21 cellular contexts compared by ENCODE assay signal in the genomic region with DNA sequence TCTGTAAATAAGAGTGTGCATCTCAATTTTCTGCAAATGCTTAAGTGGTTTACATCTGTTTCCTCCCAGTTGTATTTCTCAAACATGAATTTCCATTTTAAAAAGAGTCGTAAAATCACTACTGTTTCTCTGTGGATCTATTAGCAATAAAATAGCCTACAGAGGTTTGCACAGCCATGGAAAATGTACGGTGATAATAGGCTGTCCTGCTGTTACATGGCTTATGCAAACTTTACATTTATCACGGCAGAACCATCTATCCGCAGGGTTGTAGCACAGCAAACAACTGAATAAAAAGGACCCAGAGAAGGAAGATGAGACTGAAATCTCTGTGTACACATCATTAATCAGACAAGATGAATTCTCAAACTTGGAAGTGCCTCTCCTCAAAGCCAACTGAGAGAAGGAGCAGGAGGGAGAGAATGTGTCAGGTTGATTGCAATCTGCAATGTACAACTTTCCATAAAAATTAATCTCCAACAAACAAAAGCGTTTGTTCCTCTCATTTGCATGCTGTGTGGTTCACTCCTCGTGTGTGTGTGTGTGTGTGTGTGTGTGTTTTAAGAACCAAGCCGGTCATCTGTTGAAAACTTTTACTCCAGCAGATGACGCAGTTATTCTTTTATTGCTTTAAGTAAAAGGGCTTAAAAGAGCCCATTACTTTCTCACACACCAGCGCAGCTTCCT.
A peak's percentile ranks its signal among the peaks of the same experiment; 100 is the strongest.
DNase-seq lines count a peak whose midpoint lies in the region; ATAC-seq and TF ChIP-seq lines count a peak whose summit lies in the region.
"Had no signal": no experiment of that assay in that cellular context is flagged by ENCODE, and none has a peak within 500 bp of the region (broad histone marks: within the 10 kb centered on the region; RNA-seq: fewer than 3 reads in every experiment).

No MANE protein-coding gene starts in this region.

- H3F3A ChIP-seq in PC-3 (ENCODE audit: low read length, unreplicated experiment), result no peaks in the 10 kb centered on the region

- no peak overlapping the region for H2BK5ac ChIP-seq in H9 (ENCODE audit: insufficient read length, low read length)

- no peaks in the 10 kb centered on the region for H3K79me1 ChIP-seq in H9 (ENCODE audit: insufficient read depth, low read depth, low read length, poor library complexity, severe bottlenecking)

- H2BK15ac ChIP-seq in H9 (ENCODE audit: low read depth, low read length), result no peak overlapping the region

- H3K27me3 ChIP-seq in PC-3 (ENCODE audit: low read length) (no peaks in the 10 kb centered on the region), H9 (ENCODE audit: insufficient read depth, low read length) (no peaks in the 10 kb centered on the region)
- H3K27me3 ChIP-seq: brain microvascular endothelial cell, gastrocnemius medialis had no signal

- H3K9ac ChIP-seq in PC-3 (ENCODE audit: low read length) (no peak overlapping the region), H9 (ENCODE audit: extremely low read depth, insufficient read length, low read length) (no peak overlapping the region)

- no peaks in the 10 kb centered on the region for H3K23me2 ChIP-seq in H9 (ENCODE audit: insufficient read length, low read depth, low read length, poor library complexity, severe bottlenecking)

- H3K27me3 Mint-ChIP-seq in H9 (ENCODE audit: low read depth), result peaks cover 15% of the 10 kb centered on the region

- no peak overlapping the region for H3K18ac ChIP-seq in H9 (ENCODE audit: insufficient read length, low read depth, low read length)

- no CpG with 5 or more reads among the region's 9 CpGs for WGBS in H9 (ENCODE audit: extremely low coverage, insufficient read length, low lambda C conversion rate)

- no peak overlapping the region for H2AK5ac ChIP-seq in H9 (ENCODE audit: insufficient read length, low read length)

- DNase-seq in DMS53 (lab: John Stamatoyannopoulos, UW), result peak; percentile 47
- no peak for DNase-seq in DMS53 treated with DMSO at 0.1 percent for 48 hours (lab: John Stamatoyannopoulos, UW; ENCODE audit: unreplicated experiment)
- DNase-seq in NCI-H1930 (lab: John Stamatoyannopoulos, UW), result peak; percentile 71 to 88
- DNase-seq in PC-3, result peak; percentile 42
- peak; percentile 57 for DNase-seq in left kidney (ENCODE audit: low read depth, low spot score)
- DNase-seq in H9, result no peak
- no peak for DNase-seq in NCI-H2171 (lab: John Stamatoyannopoulos, UW)
- DNase-seq: 8988T; activated CD4-positive, alpha-beta T cell treated with anti-CD3 and anti-CD28 coated beads for 4 hours; brain microvascular endothelial cell; Calu3; gastrocnemius medialis; left colon; midbrain; NCI-H2029; small intestine; SW 1271 had no signal

- CTCF ChIA-PET in PC-3 (lab: Charles Lee), result interaction anchor here (0.7 kb wide), 1 partner anchor 79 kb away, joined by 6 read pairs; no protein-coding TSS in a partner anchor

- H3K36me3 ChIP-seq in PC-3 (ENCODE audit: low read depth, low read length), result no peaks in the 10 kb centered on the region
- H3K36me3 ChIP-seq: brain microvascular endothelial cell, gastrocnemius medialis had no signal

- H4K20me1 ChIP-seq in PC-3 (ENCODE audit: low read length), result no peaks in the 10 kb centered on the region
- H4K20me1 ChIP-seq in H9 (ENCODE audit: control insufficient read depth, insufficient read depth, insufficient read length), result no peaks in the 10 kb centered on the region

- no peak overlapping the region for H3K4me3 Mint-ChIP-seq in H9
- H3K4me3 Mint-ChIP-seq: B cell, neural crest cell had no signal

- H3K4me3 ChIP-seq in PC-3 (ENCODE audit: low read length), result no peak overlapping the region
- H3K4me3 ChIP-seq: gastrocnemius medialis had no signal

- no peak overlapping the region for H3K14ac ChIP-seq in H9 (ENCODE audit: insufficient read depth, low read length)

- H3K27ac ChIP-seq in PC-3 (ENCODE audit: low read length) (no peak overlapping the region), H9 (ENCODE audit: insufficient read length, low read depth, low read length) (no peak overlapping the region)
- H3K27ac ChIP-seq: brain microvascular endothelial cell, gastrocnemius medialis had no signal

- H2BK12ac ChIP-seq in H9 (ENCODE audit: insufficient read length, low read depth, low read length), result no peak overlapping the region

- H2AFZ ChIP-seq in PC-3 (ENCODE audit: low read length) (peak overlapping the region; percentile 29), H9 (ENCODE audit: low read length) (no peak overlapping the region)

- H3K23ac ChIP-seq in H9 (ENCODE audit: insufficient read length, low read depth, low read length), result no peak overlapping the region

- H3K36me3 Mint-ChIP-seq in H9 (ENCODE audit: insufficient read depth in 1 of 3, low read depth in 3 of 3), result no peaks in the 10 kb centered on the region

- POLR2A ChIA-PET in PC-3 (lab: Charles Lee; ENCODE audit: unreplicated experiment), result no interaction called here

- no peak overlapping the region for H3K56ac ChIP-seq in H9 (ENCODE audit: insufficient read length, low read depth, low read length)

- no peak overlapping the region for H3K4ac ChIP-seq in H9 (ENCODE audit: low read depth, low read length)

- H4K91ac ChIP-seq in H9 (ENCODE audit: insufficient read length, low read depth, low read length), result no peak overlapping the region

- H3K27ac Mint-ChIP-seq in H9, result no peak overlapping the region
- H3K27ac Mint-ChIP-seq: B cell, progenitor cell of endocrine pancreas had no signal

- BruUV-seq in PC-3 (replicated peaks; lab: Mats Ljungman, UMichigan), result no TSS peak

- H3K9me2 ChIP-seq in PC-3 (replicated peaks; ENCODE audit: low read length), result no peaks in the 10 kb centered on the region

- H3K4me2 ChIP-seq in PC-3 (ENCODE audit: low read length), result peak overlapping the region; percentile 21
- no peak overlapping the region for H3K4me2 ChIP-seq in H9 (ENCODE audit: insufficient read depth, insufficient read length, low read length)

- H4K8ac ChIP-seq in H9 (replicated peaks; ENCODE audit: insufficient read length, low read depth, low read length), result no peak overlapping the region

- H3K4me1 Mint-ChIP-seq in H9, result peaks cover 14% of the 10 kb centered on the region in 2 experiments
- H3K4me1 Mint-ChIP-seq: neural crest cell had no signal

- H4K5ac ChIP-seq in H9 (ENCODE audit: insufficient read length, low read depth, low read length), result no peak overlapping the region

- no peak overlapping the region for H2BK20ac ChIP-seq in H9 (ENCODE audit: low read depth, low read length, poor library complexity, severe bottlenecking)

- H3T11ph ChIP-seq in H9 (ENCODE audit: low read length), result no peak overlapping the region

- H3K9me3 Mint-ChIP-seq in H9, result no peaks in the 10 kb centered on the region; a peak in 1 of 5 replicates
- H3K9me3 Mint-ChIP-seq: neural crest cell had no signal

- H3K79me2 ChIP-seq in PC-3 (ENCODE audit: low read length) (no peaks in the 10 kb centered on the region), H9 (ENCODE audit: insufficient read depth, low read length) (no peaks in the 10 kb centered on the region)

- H3K9me3 ChIP-seq in PC-3 (ENCODE audit: low read length) (no peaks in the 10 kb centered on the region), H9 (ENCODE audit: control insufficient read depth, low read depth, low read length) (no peaks in the 10 kb centered on the region)
- H3K9me3 ChIP-seq: gastrocnemius medialis had no signal

- ATAC-seq in PC-3 (peak; percentile 71), GM18907 (IDR thresholded peaks at IDR 0.05; ENCODE audit: unreplicated experiment) (no peak)
- ATAC-seq: gastrocnemius medialis, left colon had no signal

- intact Hi-C loops in PC-3 (cut with micrococcal nuclease), result loop anchor here (1.0 to 2.0 kb wide), 3 partner anchors 24 to 216 kb away; no protein-coding TSS in a partner anchor

- H2BK120ac ChIP-seq in H9 (ENCODE audit: low read depth, low read length, poor library complexity, severe bottlenecking), result no peak overlapping the region

- H3K4me1 ChIP-seq in PC-3 (ENCODE audit: insufficient read depth, low read length) (0 out of 2 replicates have a peak, but pooled peaks cover 3% of the 10 kb centered on the region), H9 (ENCODE audit: insufficient read depth, low read length) (no peaks in the 10 kb centered on the region; the same call in 1 of the 2 replicates)
- H3K4me1 ChIP-seq: gastrocnemius medialis had no signal

- TF ChIP-seq CTCF in PC-3 (conservative IDR thresholded peaks at IDR 0.05; ENCODE audit: low read depth, low read length), result peak; percentile 40; the same call in 1 of the 2 replicates
- no peak for TF ChIP-seq CTCF in H9 (conservative IDR thresholded peaks at IDR 0.05)

Comparison
In these comparisons a context has a peak if more than half of its experiments do, and no peak if none do; other contexts are left out.
1. DNase-seq: peak in DMS53 (single experiment), NCI-H1930 (2 of 2), PC-3 (single experiment) and left kidney (single experiment); none in DMS53 treated with DMSO at 0.1 percent for 48 hours (single experiment), H9 (single experiment) and NCI-H2171 (single experiment).